Comparison of ENCODE assay signal across 11 cellular contexts in the genomic region with DNA sequence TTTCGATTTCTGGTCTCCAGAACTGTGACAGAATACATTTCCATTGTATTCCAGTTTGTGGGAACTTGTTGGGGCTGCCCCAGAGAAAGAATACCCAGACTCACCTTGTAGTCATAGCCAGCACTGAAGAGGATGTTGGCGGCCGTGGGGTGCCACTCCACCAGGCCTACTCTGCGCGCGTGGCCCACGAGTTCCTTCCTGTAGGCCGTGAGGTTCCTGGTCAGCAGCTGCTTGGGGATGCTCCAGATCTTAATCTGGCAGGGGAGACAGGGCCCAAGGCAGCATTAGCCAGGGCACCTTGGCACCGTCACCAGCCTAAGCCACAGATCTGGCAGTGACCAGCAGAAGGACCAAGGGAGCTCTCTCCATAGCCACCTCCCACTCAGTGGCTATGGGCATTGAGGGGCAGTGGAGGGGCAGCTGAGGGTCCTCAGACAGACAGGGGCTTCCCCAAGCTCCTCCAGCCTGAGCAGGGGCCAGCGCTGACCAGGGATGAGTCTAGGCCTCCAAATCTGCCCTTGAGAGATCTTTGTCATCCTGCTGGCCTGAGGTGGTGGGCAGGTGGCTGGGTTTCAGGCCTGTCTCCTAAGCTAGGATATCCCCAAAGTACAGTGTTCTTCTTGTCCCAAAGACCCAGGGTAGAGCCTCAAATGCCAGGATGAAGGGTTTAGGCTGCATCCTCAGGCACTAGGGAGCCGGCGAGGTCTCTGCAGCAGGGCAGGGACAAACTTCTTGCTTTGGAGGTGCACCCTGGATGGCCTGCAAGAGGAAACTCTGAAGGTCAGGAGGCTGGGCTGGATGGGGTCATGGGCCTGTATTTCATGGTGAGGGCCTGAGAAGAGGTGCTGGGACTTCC.
"Had no signal": no experiment of that assay in that cellular context is flagged by ENCODE, and none has a peak within 500 bp of the region (broad histone marks: within the 10 kb centered on the region; RNA-seq: fewer than 3 reads in every experiment).

No MANE protein-coding gene starts in this region.

- ATAC-seq: activated T-cell treated with anti-CD3 and anti-CD28 coated beads, Interleukin-2, amount 50 U/mL, for 4 hours; right cardiac atrium had no signal

- H3K4me3 ChIP-seq: SJSA1, smooth muscle cell, thyroid gland had no signal

- H3K27me3 Mint-ChIP-seq: activated CD4-positive, alpha-beta T cell treated with anti-CD3 and anti-CD28 coated beads, Interleukin-2, amount 10 ng/mL, durations not matched to agents 7 days and 5 days; naive B cell had no signal

- H3K27me3 ChIP-seq: neutrophil, SJSA1, thyroid gland had no signal

- H3K4me3 Mint-ChIP-seq: activated CD4-positive, alpha-beta T cell treated with anti-CD3 and anti-CD28 coated beads, Interleukin-2, amount 10 ng/mL, durations not matched to agents 7 days and 5 days; activated T-cell treated with anti-CD3 and anti-CD28 coated beads, Interleukin-2, amount 50 U/mL, for 4 hours; naive B cell had no signal

- H3K36me3 Mint-ChIP-seq: naive B cell had no signal

- H3K9me3 Mint-ChIP-seq: activated CD4-positive, alpha-beta T cell treated with anti-CD3 and anti-CD28 coated beads, Interleukin-2, amount 10 ng/mL, durations not matched to agents 7 days and 5 days; activated T-cell treated with anti-CD3 and anti-CD28 coated beads, Interleukin-2, amount 50 U/mL, for 4 hours; naive B cell had no signal

- H3K27ac ChIP-seq: neutrophil, SJSA1, thyroid gland had no signal

- DNase-seq: activated CD4-positive, alpha-beta T cell treated with anti-CD3 and anti-CD28 coated beads, Interleukin-2, amount 10 ng/mL, durations not matched to agents 7 days and 5 days; activated T-cell treated with anti-CD3 and anti-CD28 coated beads, Interleukin-2, amount 50 U/mL, for 4 hours; central memory CD4-positive, alpha-beta T cell; hippocampal formation; naive B cell; right cardiac atrium; T1000; thyroid gland had no signal

- H3K9me3 ChIP-seq: neutrophil, SJSA1, thyroid gland had no signal

- H3K36me3 ChIP-seq: SJSA1, thyroid gland had no signal

- H3K4me1 ChIP-seq: SJSA1, thyroid gland had no signal

- H3K27ac Mint-ChIP-seq: activated CD4-positive, alpha-beta T cell treated with anti-CD3 and anti-CD28 coated beads, Interleukin-2, amount 10 ng/mL, durations not matched to agents 7 days and 5 days had no signal
